In genomic region chr6:859936-860335, GRCh38 we compare ENCODE assay signal across 19 cellular contexts.
DNase-seq lines count a peak whose midpoint lies in the region; ATAC-seq and TF ChIP-seq lines count a peak whose summit lies in the region.
"Had no signal": no experiment of that assay in that cellular context is flagged by ENCODE, and none has a peak within 500 bp of the region (broad histone marks: within the 10 kb centered on the region; RNA-seq: fewer than 3 reads in every experiment).

No MANE protein-coding gene starts in this region.

- peak; percentile 28 for DNase-seq in LoVo (ENCODE audit: low spot score)
- DNase-seq in stimulated activated effector memory CD8-positive, alpha-beta T cell treated with anti-CD3 and anti-CD28 coated beads, Interleukin-12 subunit alpha, Interleukin-12 subunit beta, amount 100 ng/mL, for 72 hours (ENCODE audit: low spot score in 2 of 2), result no peak
- DNase-seq in osteoblast (ENCODE audit: insufficient read length, low spot score, missing footprints), result no peak
- no peak for DNase-seq in OCI-LY7 (ENCODE audit: low spot score)
- DNase-seq: 8988T; ACHN; BE2C; C1 segment of cervical spinal cord; CD4-positive, alpha-beta memory T cell; CD4-positive, CD25-positive, alpha-beta regulatory T cell; CD8-positive, alpha-beta memory T cell; COR-L47; DMS 273 treated with DMSO at 0.1 percent for 48 hours; DMS79 treated with DMSO at 0.1 percent for 48 hours; GF-D8 had no signal

- H3K27ac Mint-ChIP-seq in stimulated activated effector memory CD8-positive, alpha-beta T cell treated with anti-CD3 and anti-CD28 coated beads, Interleukin-12 subunit alpha, Interleukin-12 subunit beta, amount 100 ng/mL, for 72 hours, result no peak overlapping the region
- H3K27ac Mint-ChIP-seq: CD4-positive, alpha-beta memory T cell; CD4-positive, CD25-positive, alpha-beta regulatory T cell; CD8-positive, alpha-beta memory T cell had no signal

- intact Hi-C loops in OCI-LY7 (cut with micrococcal nuclease; ENCODE audit: unreplicated experiment), result no loop called here

- no peak overlapping the region for H2AFZ ChIP-seq in osteoblast (ENCODE audit: low read length)
- H2AFZ ChIP-seq in OCI-LY7 (ENCODE audit: low read length), result no peak overlapping the region

- no peaks in the 10 kb centered on the region for H3K36me3 Mint-ChIP-seq in stimulated activated effector memory CD8-positive, alpha-beta T cell treated with anti-CD3 and anti-CD28 coated beads, Interleukin-12 subunit alpha, Interleukin-12 subunit beta, amount 100 ng/mL, for 72 hours
- H3K36me3 Mint-ChIP-seq: CD14-positive monocyte; CD4-positive, alpha-beta memory T cell; CD4-positive, CD25-positive, alpha-beta regulatory T cell; CD8-positive, alpha-beta memory T cell had no signal

- no peak for TF ChIP-seq CTCF in HEK293 (tag by site-specific recombination; IDR thresholded peaks at IDR 0.05)
- no peak for TF ChIP-seq CTCF in osteoblast (IDR thresholded peaks at IDR 0.05; ENCODE audit: extremely low read depth, low read depth, low read length)
- TF ChIP-seq CTCF in OCI-LY7 (conservative IDR thresholded peaks at IDR 0.05; ENCODE audit: low read length), result no peak

- no peak overlapping the region for H3K4me3 Mint-ChIP-seq in stimulated activated effector memory CD8-positive, alpha-beta T cell treated with anti-CD3 and anti-CD28 coated beads, Interleukin-12 subunit alpha, Interleukin-12 subunit beta, amount 100 ng/mL, for 72 hours
- H3K4me3 Mint-ChIP-seq: CD14-positive monocyte; CD4-positive, alpha-beta memory T cell; CD4-positive, CD25-positive, alpha-beta regulatory T cell; CD8-positive, alpha-beta memory T cell had no signal

- no peaks in the 10 kb centered on the region for H3K9me2 ChIP-seq in OCI-LY7 (ENCODE audit: insufficient read depth, low read length)

- POLR2A ChIA-PET in HEK293 (lab: Yijun Ruan, JAX) (no interaction called here), OCI-LY7 (lab: Charles Lee) (interaction anchor here (1.5 kb wide), 1 partner anchor 20 kb away, joined by 3 read pairs; no protein-coding TSS in a partner anchor)

- H4K20me1 ChIP-seq in osteoblast (ENCODE audit: insufficient read depth, low read length), result no peaks in the 10 kb centered on the region
- no peaks in the 10 kb centered on the region for H4K20me1 ChIP-seq in OCI-LY7 (ENCODE audit: insufficient read depth, low read length)
- H4K20me1 ChIP-seq: BLaER1 had no signal

- H3K9me3 Mint-ChIP-seq in stimulated activated effector memory CD8-positive, alpha-beta T cell treated with anti-CD3 and anti-CD28 coated beads, Interleukin-12 subunit alpha, Interleukin-12 subunit beta, amount 100 ng/mL, for 72 hours, result no peaks in the 10 kb centered on the region
- H3K9me3 Mint-ChIP-seq: CD4-positive, CD25-positive, alpha-beta regulatory T cell had no signal

- ATAC-seq in stimulated activated effector memory CD8-positive, alpha-beta T cell treated with anti-CD3 and anti-CD28 coated beads, Interleukin-12 subunit alpha, Interleukin-12 subunit beta, amount 100 ng/mL, for 72 hours, result peak; percentile 21
- ATAC-seq in GM19324 (IDR thresholded peaks at IDR 0.05; ENCODE audit: low FRiP score, unreplicated experiment), result no peak

- H3K27ac ChIP-seq in HEK293 (ENCODE audit: extremely low read depth, low read depth, low read length) (no peak overlapping the region), osteoblast (ENCODE audit: low read depth, low read length) (no peak overlapping the region), OCI-LY7 (ENCODE audit: low read depth, low read length, poor library complexity, severe bottlenecking) (no peak overlapping the region)
- H3K27ac ChIP-seq: BLaER1 had no signal

- H3K9me3 ChIP-seq in HEK293 (ENCODE audit: control insufficient read depth, insufficient read depth, low read depth, low read length) (no peaks in the 10 kb centered on the region), osteoblast (ENCODE audit: low read depth, low read length) (no peaks in the 10 kb centered on the region), OCI-LY7 (ENCODE audit: low read length) (no peaks in the 10 kb centered on the region)
- H3K9me3 ChIP-seq: BE2C, BLaER1 had no signal

- H3K36me3 ChIP-seq in HEK293 (ENCODE audit: control insufficient read depth in 2 of 2, insufficient read depth in 1 of 2, low read length in 2 of 2), result no peaks in the 10 kb centered on the region
- H3K36me3 ChIP-seq in osteoblast (ENCODE audit: insufficient read depth, low read length), result no peaks in the 10 kb centered on the region
- H3K36me3 ChIP-seq in OCI-LY7 (ENCODE audit: insufficient read depth, low read length), result no peaks in the 10 kb centered on the region
- H3K36me3 ChIP-seq: BE2C, BLaER1 had no signal

- no TSS peak for BruUV-seq in OCI-LY7 (replicated peaks; lab: Mats Ljungman, UMichigan)

- H3K4me3 ChIP-seq in HEK293 (ENCODE audit: low read depth, low read length) (no peak overlapping the region), osteoblast (ENCODE audit: insufficient read depth, low read length) (no peak overlapping the region), OCI-LY7 (ENCODE audit: low read depth, low read length, poor library complexity, severe bottlenecking) (no peak overlapping the region)
- H3K4me3 ChIP-seq: BLaER1 had no signal

- peaks cover 12% of the 10 kb centered on the region; the same call in 1 of the 2 replicates for H3K4me1 ChIP-seq in HEK293 (ENCODE audit: control insufficient read depth, insufficient read depth, low read length)
- no peaks in the 10 kb centered on the region for H3K4me1 ChIP-seq in osteoblast (ENCODE audit: insufficient read depth, low read length)
- H3K4me1 ChIP-seq in OCI-LY7 (ENCODE audit: insufficient read depth, low read length, poor library complexity, severe bottlenecking), result no peaks in the 10 kb centered on the region
- H3K4me1 ChIP-seq: BE2C had no signal

- H3K4me1 Mint-ChIP-seq in stimulated activated effector memory CD8-positive, alpha-beta T cell treated with anti-CD3 and anti-CD28 coated beads, Interleukin-12 subunit alpha, Interleukin-12 subunit beta, amount 100 ng/mL, for 72 hours, result no peaks in the 10 kb centered on the region
- H3K4me1 Mint-ChIP-seq: CD14-positive monocyte; CD4-positive, alpha-beta memory T cell; CD4-positive, CD25-positive, alpha-beta regulatory T cell; CD8-positive, alpha-beta memory T cell had no signal

- no peaks in the 10 kb centered on the region for H3K27me3 ChIP-seq in osteoblast (ENCODE audit: insufficient read depth, low read length)

- no peaks in the 10 kb centered on the region for H3K79me2 ChIP-seq in osteoblast (ENCODE audit: insufficient read depth, low read length)
- no peaks in the 10 kb centered on the region for H3K79me2 ChIP-seq in OCI-LY7 (ENCODE audit: insufficient read depth, low read depth, low read length)

- H3K4me2 ChIP-seq in osteoblast (ENCODE audit: insufficient read depth, low read length) (no peak overlapping the region), OCI-LY7 (ENCODE audit: low read length) (no peak overlapping the region)
- H3K4me2 ChIP-seq: BLaER1 had no signal

- CTCF ChIA-PET in HEK293 (lab: Yijun Ruan, JAX), result interaction anchor here (1.2 kb wide), 1 partner anchor 31 kb away, joined by 3 read pairs; no protein-coding TSS in a partner anchor
- CTCF ChIA-PET in OCI-LY7 (lab: Charles Lee; ENCODE audit: unreplicated experiment), result no interaction called here

TF ChIP-seq in HEK293, 187 proteins besides CTCF, POLR2A, EP300 and RAD21:
- TF ChIP-seq ZNF776 (tag by site-specific recombination; IDR thresholded peaks at IDR 0.05; ENCODE audit: borderline replicate concordance), result no peak
- peak; percentile 34; the same call in 1 of the 2 replicates for TF ChIP-seq KLF1 (tag by site-specific recombination; IDR thresholded peaks at IDR 0.05)
